ENCODE assay signal across 29 cellular contexts in genomic region chrX:37542791-37543190, GRCh38.
"Had no signal": no experiment of that assay in that cellular context is flagged by ENCODE, and none has a peak within 500 bp of the region (broad histone marks: within the 10 kb centered on the region; RNA-seq: fewer than 3 reads in every experiment).

No MANE protein-coding gene starts in this region.

- ATAC-seq: effector memory CD8-positive, alpha-beta T cell; esophagus mucosa; foreskin keratinocyte; gastrocnemius medialis; gastroesophageal sphincter; heart left ventricle; heart right ventricle had no signal

- H3K27ac Mint-ChIP-seq: dendritic cell treated with granulocyte-macrophage colony-stimulating factor and Interleukin-4, amounts not matched to agents 40 ng/mL and 50 ng/mL, for 4 days; effector memory CD8-positive, alpha-beta T cell; endodermal cell had no signal

- FAIRE-seq: colon, endometrium, endothelial cell of umbilical vein, frontal cortex had no signal

- H3K9me3 Mint-ChIP-seq: dendritic cell treated with granulocyte-macrophage colony-stimulating factor and Interleukin-4, amounts not matched to agents 40 ng/mL and 50 ng/mL, for 4 days; effector memory CD8-positive, alpha-beta T cell had no signal

- H3K4me3 ChIP-seq: colonic mucosa, coronary artery, dorsolateral prefrontal cortex, esophagus muscularis mucosa, esophagus squamous epithelium, gastrocnemius medialis, gastroesophageal sphincter, heart left ventricle, heart right ventricle had no signal

- DNase-seq: colonic mucosa; cortex of kidney; dermis blood vessel endothelial cell; dorsolateral prefrontal cortex; effector CD4-positive, alpha-beta T cell; effector CD8-positive, alpha-beta T cell; effector memory CD4-positive, alpha-beta T cell; effector memory CD8-positive, alpha-beta T cell; endodermal cell; erythroblast; esophagus squamous epithelium; foreskin fibroblast; foreskin keratinocyte; foreskin melanocyte; gastrocnemius medialis; glutamatergic neuron; head of caudate nucleus; heart right ventricle had no signal

- H3K9me3 ChIP-seq: colonic mucosa, esophagus squamous epithelium, gastrocnemius medialis, gastroesophageal sphincter had no signal

- H3K27me3 ChIP-seq: colonic mucosa, esophagus muscularis mucosa, esophagus squamous epithelium, foreskin keratinocyte, gastrocnemius medialis, gastroesophageal sphincter had no signal

- H3K36me3 ChIP-seq: colonic mucosa, esophagus muscularis mucosa, esophagus squamous epithelium, gastrocnemius medialis, gastroesophageal sphincter, heart left ventricle, heart right ventricle had no signal

- H3K27ac ChIP-seq: colonic mucosa, coronary artery, dorsolateral prefrontal cortex, epithelial cell of prostate, esophagus muscularis mucosa, esophagus squamous epithelium, foreskin keratinocyte, gastrocnemius medialis, gastroesophageal sphincter, heart left ventricle, heart right ventricle had no signal

- H3K4me3 Mint-ChIP-seq: dendritic cell treated with granulocyte-macrophage colony-stimulating factor and Interleukin-4, amounts not matched to agents 40 ng/mL and 50 ng/mL, for 4 days; effector memory CD8-positive, alpha-beta T cell; endodermal cell had no signal

- H3K4me1 Mint-ChIP-seq: endodermal cell had no signal

- H3K27me3 Mint-ChIP-seq: dendritic cell treated with granulocyte-macrophage colony-stimulating factor and Interleukin-4, amounts not matched to agents 40 ng/mL and 50 ng/mL, for 4 days had no signal

- H3K4me1 ChIP-seq: colonic mucosa, esophagus muscularis mucosa, esophagus squamous epithelium, foreskin keratinocyte, gastrocnemius medialis, gastroesophageal sphincter, heart left ventricle, heart right ventricle had no signal
